In genomic region chr16:30805370-30806169, GRCh38 we compare ENCODE assay signal across 8 cellular contexts. TPM values are rescaled to one million over a fixed set of nuclear protein-coding genes. Genes with fewer than 3 reads are reported as not detected.
A peak's percentile ranks its signal among the peaks of the same experiment; 100 is the strongest.
DNase-seq lines count a peak whose midpoint lies in the region; ATAC-seq and TF ChIP-seq lines count a peak whose summit lies in the region.

No MANE protein-coding gene starts in this region.

- H3K27me3 ChIP-seq in BE2C (no peaks in the 10 kb centered on the region), lower lobe of right lung (ENCODE audit: low read depth) (no peaks in the 10 kb centered on the region)
- H3K27me3 ChIP-seq in effector memory CD4-positive, alpha-beta T cell (replicated peaks; ENCODE audit: control insufficient read depth, insufficient read depth, low read length, poor library complexity, severe bottlenecking): no peaks in the 10 kb centered on the region

- H3K4me3 ChIP-seq in BE2C (ENCODE audit: low read depth, low read length) (peak overlapping the region; percentile 91), lower lobe of right lung (peak overlapping the region; percentile 90)
- H3K4me3 ChIP-seq in effector memory CD4-positive, alpha-beta T cell (ENCODE audit: insufficient read depth, low read depth, low read length, poor library complexity, severe bottlenecking): peak overlapping the region; percentile 72

- H3K27ac ChIP-seq in effector memory CD4-positive, alpha-beta T cell (ENCODE audit: insufficient read depth, low read length, poor library complexity, severe bottlenecking): peak overlapping the region; percentile 32
- H3K27ac ChIP-seq in lower lobe of right lung: peak overlapping the region; percentile 92

- H3K4me1 ChIP-seq in BE2C (no peaks in the 10 kb centered on the region), lower lobe of right lung (peaks cover 21% of the 10 kb centered on the region)
- H3K4me1 ChIP-seq in effector memory CD4-positive, alpha-beta T cell (ENCODE audit: control insufficient read depth, insufficient read depth, low read length, poor library complexity, severe bottlenecking): peaks cover 6% of the 10 kb centered on the region

- ATAC-seq in lower lobe of right lung (peak; percentile 98), HG03025 (IDR thresholded peaks at IDR 0.05; ENCODE audit: low FRiP score, unreplicated experiment) (no peak)

- H3K9me3 ChIP-seq in BE2C (no peaks in the 10 kb centered on the region), lower lobe of right lung (no peaks in the 10 kb centered on the region)
- H3K9me3 ChIP-seq in effector memory CD4-positive, alpha-beta T cell (ENCODE audit: control insufficient read depth, low read length): no peaks in the 10 kb centered on the region

- DNase-seq in BE2C (peak; percentile 88), H4 (ENCODE audit: low spot score) (peak; percentile 62), NCI-H524 (lab: John Stamatoyannopoulos, UW) (peak; percentile 73 to 87), lower lobe of right lung (peak; percentile 93)
- peak; percentile 86 for DNase-seq in activated CD8-positive, alpha-beta memory T cell treated with anti-CD3 and anti-CD28 coated beads for 24 hours
- DNase-seq in effector memory CD4-positive, alpha-beta T cell: peak; percentile 11 to 38 (median 19)
- peak in 2 of 3 experiments; percentile 28 to 47 for DNase-seq in stimulated activated CD4-positive, alpha-beta T cell treated with anti-CD3 and anti-CD28 coated beads, TNF-alpha, amount 100 ng/mL, for 4 hours (ENCODE audit: low read depth in 3 of 3)

- intact Hi-C loops in lower lobe of right lung (cut with DNase I): no loop called here

- H3K36me3 ChIP-seq in BE2C (no peaks in the 10 kb centered on the region), lower lobe of right lung (no peaks in the 10 kb centered on the region)
- no peaks in the 10 kb centered on the region for H3K36me3 ChIP-seq in effector memory CD4-positive, alpha-beta T cell (ENCODE audit: control insufficient read depth, insufficient read depth, low read length)

- TF ChIP-seq CTCF in BE2C (IDR thresholded peaks at IDR 0.05; ENCODE audit: low read depth, low read length): no peak
- TF ChIP-seq CTCF in lower lobe of right lung (IDR thresholded peaks at IDR 0.05): no peak

RNA-seq across cellular contexts. Expression of gene ZNF629, which starts 18.6 kb away (rescaled TPM):
- polyA plus RNA-seq in BE2C (2012; ENCODE audit: insufficient read depth, insufficient read length, low read depth): 39.3 TPM
- 10.7 and 13.9 TPM in 2 replicates for total RNA-seq in H4 (2014; rRNA removed; shearing (Covaris generic))
- 11.9 TPM for total RNA-seq in lower lobe of right lung

RNA-seq across cellular contexts. Expression of gene RNF40, which starts 43.4 kb away (rescaled TPM):
- polyA plus RNA-seq in BE2C (2012; ENCODE audit: insufficient read depth, insufficient read length, low read depth): 215 TPM
- 57.9 and 79.2 TPM in 2 replicates for total RNA-seq in H4 (2014; rRNA removed; shearing (Covaris generic))
- 95.9 TPM for total RNA-seq in lower lobe of right lung

RNA-seq across cellular contexts. Expression of gene CFAP119, which starts 43.7 kb away (rescaled TPM):
- 5.5 TPM for polyA plus RNA-seq in BE2C (2012; ENCODE audit: insufficient read depth, insufficient read length, low read depth)
- total RNA-seq in H4 (2014; rRNA removed; shearing (Covaris generic)): 1.9 and 11.0 TPM in 2 replicates
- total RNA-seq in lower lobe of right lung: 11.1 TPM

RNA-seq across cellular contexts. Expression of gene PHKG2, which starts 57.3 kb away (rescaled TPM):
- polyA plus RNA-seq in BE2C (2012; ENCODE audit: insufficient read depth, insufficient read length, low read depth): 50.9 TPM
- 30.8 and 42.5 TPM in 2 replicates for total RNA-seq in H4 (2014; rRNA removed; shearing (Covaris generic))
- 25.5 TPM for total RNA-seq in lower lobe of right lung

Comparison
In these comparisons a context has a peak if more than half of its experiments do, and no peak if none do; other contexts are left out.
1. DNase-seq: peak in every context shown above with its lines; median percentile 93 in lower lobe of right lung; 88 in BE2C; 86 in activated CD8-positive, alpha-beta memory T cell treated with anti-CD3 and anti-CD28 coated beads for 24 hours; 80 in NCI-H524; 62 in H4; 38 in stimulated activated CD4-positive, alpha-beta T cell treated with anti-CD3 and anti-CD28 coated beads, TNF-alpha, amount 100 ng/mL, for 4 hours; 19 in effector memory CD4-positive, alpha-beta T cell.